In genomic region chr1:59083946-59084865, GRCh38 we compare ENCODE assay signal across 2 cellular contexts.
TF ChIP-seq lines count a peak whose summit lies in the region.

No MANE protein-coding gene starts in this region.

TF ChIP-seq in IMR-90, 13 proteins besides CTCF, POLR2A, EP300 and RAD21:
- TF ChIP-seq BHLHE40 (IDR thresholded peaks at IDR 0.05; ENCODE audit: low read depth, low read length) (peak; percentile 33; the same call in 1 of the 2 replicates), MAFK (IDR thresholded peaks at IDR 0.05; ENCODE audit: low read depth, low read length) (no peak), USF2 (IDR thresholded peaks at IDR 0.05; ENCODE audit: low read depth, low read length) (no peak)

TF ChIP-seq in GM12878, 131 proteins besides CTCF, POLR2A, EP300 and RAD21:
- peak; percentile 27 to 37; a peak in 1 of 4 replicates for TF ChIP-seq BHLHE40 (IDR thresholded peaks at IDR 0.05; ENCODE audit: borderline replicate concordance in 1 of 2, low read depth in 2 of 2, low read length in 1 of 2)
- TF ChIP-seq SREBF2 (IDR thresholded peaks at IDR 0.05; ENCODE audit: low read length) = no peak
